In the genomic region with DNA sequence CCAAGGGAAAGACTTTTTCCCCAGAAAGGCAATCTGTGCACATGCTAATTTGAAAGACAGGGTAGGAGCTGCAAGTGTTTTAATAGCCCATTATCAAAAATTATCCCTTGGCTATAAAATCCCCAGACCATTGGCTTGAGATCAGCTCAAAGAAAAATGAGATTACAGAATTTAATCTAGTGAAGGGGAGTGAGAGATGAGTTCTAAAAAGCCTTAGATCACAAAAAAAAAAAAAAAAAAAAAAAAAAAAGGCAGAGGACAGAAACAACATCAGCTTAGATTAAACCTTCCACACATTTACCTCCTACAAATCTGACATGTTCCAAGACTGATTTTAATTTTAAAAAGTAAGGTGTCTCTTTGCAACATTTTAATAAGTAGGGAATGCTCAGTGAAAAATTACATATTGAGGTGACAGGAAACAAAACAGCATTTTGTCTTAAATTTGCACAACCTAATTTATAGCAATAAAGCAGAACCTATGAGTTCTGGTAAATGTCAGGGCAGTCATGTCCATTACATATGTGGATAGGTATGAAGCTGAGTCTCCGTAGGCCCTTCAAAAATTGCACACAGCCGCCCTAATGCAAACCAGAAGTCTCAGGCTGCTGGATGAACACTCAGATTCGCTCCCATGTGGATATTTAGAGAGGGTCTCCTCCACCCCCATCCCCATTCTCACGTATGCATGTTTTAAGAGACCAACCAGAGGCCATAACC, we compare ENCODE assay signal across 15 cellular contexts. TPM values are rescaled to one million over a fixed set of nuclear protein-coding genes. Genes with fewer than 3 reads are reported as not detected.
DNase-seq lines count a peak whose midpoint lies in the region; ATAC-seq and TF ChIP-seq lines count a peak whose summit lies in the region.
"Had no signal": no experiment of that assay in that cellular context is flagged by ENCODE, and none has a peak within 500 bp of the region (broad histone marks: within the 10 kb centered on the region; RNA-seq: fewer than 3 reads in every experiment).

No MANE protein-coding gene starts in this region.

- ATAC-seq in Right ventricle myocardium superior (ENCODE audit: poor library complexity) (no peak), HG03159 (IDR thresholded peaks at IDR 0.05; ENCODE audit: unreplicated experiment) (no peak), HG02623 (IDR thresholded peaks at IDR 0.05; ENCODE audit: unreplicated experiment) (no peak)
- ATAC-seq: activated CD8-positive, alpha-beta T cell treated with anti-CD3 and anti-CD28 coated beads for 36 hours; natural killer cell treated with Interleukin-12 subunit alpha and Interleukin-12 subunit beta and Interleukin-15 and Interleukin-18, amount 100 ng/mL, for 72 hours had no signal

- H3K4me3 ChIP-seq in cardiac muscle cell (no peak overlapping the region), mesodermal cell (ENCODE audit: extremely low read depth, insufficient read depth, low read length, poor library complexity, severe bottlenecking) (no peak overlapping the region), uterus (peak overlapping the region; percentile 10 to 13)

- no peak for TF ChIP-seq POLR2A in uterus (IDR thresholded peaks at IDR 0.05)

- H3K36me3 ChIP-seq in cardiac muscle cell, result no peaks in the 10 kb centered on the region
- no peaks in the 10 kb centered on the region for H3K36me3 ChIP-seq in mesodermal cell (ENCODE audit: control insufficient read depth, insufficient read depth, low read length)
- no peaks in the 10 kb centered on the region for H3K36me3 ChIP-seq in uterus

- H3K27me3 ChIP-seq in cardiac muscle cell (no peaks in the 10 kb centered on the region), uterus (no peaks in the 10 kb centered on the region)
- H3K27me3 ChIP-seq: heart right ventricle had no signal

- 50 to 100% methylated on average over 1 of the region's 4 CpGs for WGBS in mesodermal cell (ENCODE audit: insufficient coverage in 2 of 2), 2 experiments

- intact Hi-C loops in Right ventricle myocardium superior (cut with DNase I), result no loop called here
- intact Hi-C loops in uterus (cut with DNase I; ENCODE audit: low total_unique reads), result loop anchor here (5.0 kb wide), 1 partner anchor 42 kb away; a partner anchor contains a TSS

- H3K27ac ChIP-seq in cardiac muscle cell (peak overlapping the region; percentile 9), mesodermal cell (ENCODE audit: low read depth, low read length, severe bottlenecking) (peak overlapping the region; percentile 73), uterus (peak overlapping the region; percentile 74 to 78)
- H3K27ac ChIP-seq: KMS-11 had no signal

- peaks cover 34% of the 10 kb centered on the region for H3K4me1 ChIP-seq in cardiac muscle cell (ENCODE audit: low read depth)
- peaks cover 26% of the 10 kb centered on the region for H3K4me1 ChIP-seq in mesodermal cell (ENCODE audit: control insufficient read depth, insufficient read depth, low read length, poor library complexity, severe bottlenecking)
- peaks cover 0 to 12% of the 10 kb centered on the region in 2 donors for H3K4me1 ChIP-seq in uterus

- no peaks in the 10 kb centered on the region for H3K9me3 ChIP-seq in cardiac muscle cell (ENCODE audit: low read depth)
- no peaks in the 10 kb centered on the region for H3K9me3 ChIP-seq in mesodermal cell (ENCODE audit: control insufficient read depth, low read length)
- no peaks in the 10 kb centered on the region for H3K9me3 ChIP-seq in uterus
- H3K9me3 ChIP-seq: heart right ventricle had no signal

- DNase-seq in cardiac muscle cell (ENCODE audit: low read depth in 1 of 2, low spot score in 1 of 2), result peak; percentile 20 to 60
- DNase-seq in Right ventricle myocardium superior, result no peak
- DNase-seq in dedifferentiated amniotic fluid mesenchymal stem cell (ENCODE audit: extremely low spot score), result peak; percentile 59
- peak in 1 of 2 donors; percentile 80 for DNase-seq in uterus
- no peak for DNase-seq in NCI-H2081 treated with DMSO at 0.1 percent for 48 hours (lab: John Stamatoyannopoulos, UW)
- DNase-seq: activated CD8-positive, alpha-beta T cell treated with anti-CD3 and anti-CD28 coated beads for 36 hours; effector CD4-positive, alpha-beta T cell; H7; stimulated activated naive CD4-positive, alpha-beta T cell treated with Interleukin-2 at 50 U/mL for 16 hours had no signal

- no peak for TF ChIP-seq CTCF in cardiac muscle cell (IDR thresholded peaks at IDR 0.05; ENCODE audit: low read depth, low read length)
- no peak for TF ChIP-seq CTCF in uterus (IDR thresholded peaks at IDR 0.05)

RNA-seq across cellular contexts. Expression of a gene that starts 43.4 kb away (rescaled TPM):
- total RNA-seq in cardiac muscle cell, result 10.4 and 13.9 TPM in 2 replicates
- polyA plus RNA-seq in cardiac muscle cell, result 5.7 and 7.8 TPM in 2 replicates
- total RNA-seq in Right ventricle myocardium superior, result 104 TPM
- 1.9 TPM for polyA plus RNA-seq in mesodermal cell (2013, experiment 1 of 2)
- polyA plus RNA-seq in mesodermal cell (2013, experiment 2 of 2), result 1.7 TPM
- total RNA-seq in uterus, result 100 to 1,000 TPM in 3 of 4 donors, 10 to 100 TPM in 1; 85.3 to 173 (median 115) TPM
- total RNA-seq: activated CD8-positive, alpha-beta T cell treated with anti-CD3 and anti-CD28 coated beads for 36 hours; natural killer cell treated with Interleukin-12 subunit alpha and Interleukin-12 subunit beta and Interleukin-15 and Interleukin-18, amount 100 ng/mL, for 72 hours had no signal

Comparison
In these comparisons a context has a peak if more than half of its experiments do, and no peak if none do; other contexts are left out.
1. DNase-seq: peak in cardiac muscle cell (2 of 2) and dedifferentiated amniotic fluid mesenchymal stem cell (single experiment); none in Right ventricle myocardium superior (single experiment) and NCI-H2081 treated with DMSO at 0.1 percent for 48 hours (single experiment).
2. H3K27ac ChIP-seq: peak in every context shown above with its lines; median percentile 76 in uterus; 73 in mesodermal cell; 9 in cardiac muscle cell.
3. H3K4me3 ChIP-seq: peak in uterus (2 of 2); none in cardiac muscle cell (single experiment) and mesodermal cell (single experiment).